1 cellular context compared by ENCODE assay signal in genomic region chr3:45677045-45677436, GRCh38.
A peak's percentile ranks its signal among the peaks of the same experiment; 100 is the strongest.
TF ChIP-seq lines count a peak whose summit lies in the region.

No MANE protein-coding gene starts in this region.

TF ChIP-seq in K562, 482 proteins besides CTCF, POLR2A, EP300 and RAD21 (continued from another document):
- TF ChIP-seq FOXJ2 (tag; IDR thresholded peaks at IDR 0.05) (no peak), CEBPB (tag; IDR thresholded peaks at IDR 0.05) (peak; percentile 80), ZBTB34 (CRISPR knock-in tag; IDR thresholded peaks at IDR 0.05) (no peak), CXXC5 (CRISPR knock-in tag; IDR thresholded peaks at IDR 0.05) (peak; percentile 30; the same call in 1 of the 2 replicates), TARDBP (IDR thresholded peaks at IDR 0.05) (no peak), PPARD (CRISPR knock-in tag; IDR thresholded peaks at IDR 0.05) (no peak), SMAD4 (CRISPR knock-in tag; conservative IDR thresholded peaks at IDR 0.05) (0 out of 2 replicates have a peak, but pooled peaks have one; percentile 16), CEBPG (CRISPR knock-in tag; IDR thresholded peaks at IDR 0.05) (peak; percentile 69; the same call in 1 of the 2 replicates), CEBPG (tag; conservative IDR thresholded peaks at IDR 0.05 in 1 of 2, IDR thresholded peaks at IDR 0.05 in 1 of 2) (peak; percentile 82 to 90)
- TF ChIP-seq, protein P1, sequence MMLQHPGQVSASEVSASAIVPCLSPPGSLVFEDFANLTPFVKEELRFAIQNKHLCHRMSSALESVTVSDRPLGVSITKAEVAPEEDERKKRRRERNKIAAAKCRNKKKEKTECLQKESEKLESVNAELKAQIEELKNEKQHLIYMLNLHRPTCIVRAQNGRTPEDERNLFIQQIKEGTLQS (IDR thresholded peaks at IDR 0.05): peak; percentile 65
- TF ChIP-seq, protein P1 (CRISPR knock-in tag; conservative IDR thresholded peaks at IDR 0.05): no peak
